ENCODE assay signal across 24 cellular contexts in genomic region chr11:70606951-70607330, GRCh38.
DNase-seq lines count a peak whose midpoint lies in the region; ATAC-seq, FAIRE-seq and TF ChIP-seq lines count a peak whose summit lies in the region.
"Had no signal": no experiment of that assay in that cellular context is flagged by ENCODE, and none has a peak within 500 bp of the region (broad histone marks: within the 10 kb centered on the region; RNA-seq: fewer than 3 reads in every experiment).

No MANE protein-coding gene starts in this region.

- no peak overlapping the region for H3K27ac Mint-ChIP-seq in nephron progenitor cell
- H3K27ac Mint-ChIP-seq: B cell; CD4-positive, alpha-beta T cell; CD8-positive, alpha-beta T cell had no signal

- H3K27ac ChIP-seq in kidney (ENCODE audit: low read depth in 2 of 2, low read length in 2 of 2) (no peak overlapping the region), lower lobe of right lung (no peak overlapping the region), psoas muscle (no peak overlapping the region)
- H3K27ac ChIP-seq: A549; BLaER1 treated with 17β-estradiol and CSF1 and Interleukin-3, amounts not matched to agents 10 nM and 100 nM; C4-2B had no signal

- intact Hi-C loops in kidney (cut with DNase I) (no loop called here), lower lobe of right lung (cut with DNase I) (no loop called here), psoas muscle (cut with DNase I) (loop anchor here in 1 of 2 donors (5.0 kb wide), 1 partner anchor 125 kb away; no protein-coding TSS in a partner anchor)

- H3K9me3 ChIP-seq in kidney (ENCODE audit: control insufficient read depth in 1 of 2, low read length in 2 of 2), result no peaks in the 10 kb centered on the region
- H3K9me3 ChIP-seq in lower lobe of right lung, result no peaks in the 10 kb centered on the region
- H3K9me3 ChIP-seq in psoas muscle, result no peaks in the 10 kb centered on the region
- H3K9me3 ChIP-seq: A549; BLaER1 treated with 17β-estradiol and CSF1 and Interleukin-3, amounts not matched to agents 10 nM and 100 nM; Caco-2 had no signal

- H3K9me3 Mint-ChIP-seq in nephron progenitor cell, result no peaks in the 10 kb centered on the region
- H3K9me3 Mint-ChIP-seq: CD4-positive, alpha-beta T cell; CD8-positive, alpha-beta T cell had no signal

- no peak for FAIRE-seq in kidney (lab: Jason Lieb, UNC)
- FAIRE-seq: A549, D721Med, G401.6, GM12891, GM19239 had no signal

- no peak for ATAC-seq in lower lobe of right lung
- no peak for ATAC-seq in psoas muscle
- no peak for ATAC-seq in GM21737 (IDR thresholded peaks at IDR 0.05; ENCODE audit: unreplicated experiment)
- ATAC-seq: A549; CD8-positive, alpha-beta T cell had no signal

- WGBS in psoas muscle, 3 donors, result 83 to 93% (median 86%) methylated on average over 10 of the region's 10 CpGs

- no peak overlapping the region for H3K4me3 Mint-ChIP-seq in nephron progenitor cell
- H3K4me3 Mint-ChIP-seq: B cell; CD4-positive, alpha-beta T cell; CD8-positive, alpha-beta T cell had no signal

- H3K27me3 Mint-ChIP-seq in nephron progenitor cell (ENCODE audit: low read depth, poor library complexity), result peaks cover 7% of the 10 kb centered on the region
- H3K27me3 Mint-ChIP-seq: B cell had no signal

- H3K4me1 ChIP-seq in kidney (ENCODE audit: control insufficient read depth in 1 of 2, insufficient read depth in 1 of 2, low read depth in 1 of 2, low read length in 2 of 2) (peaks cover 0 to 9% of the 10 kb centered on the region in 2 donors), lower lobe of right lung (peaks cover 9% of the 10 kb centered on the region), psoas muscle (peaks cover 13% of the 10 kb centered on the region)
- H3K4me1 ChIP-seq: A549 had no signal

- TF ChIP-seq CTCF in kidney (IDR thresholded peaks at IDR 0.05; ENCODE audit: borderline replicate concordance, extremely low read depth, insufficient read depth), result no peak
- TF ChIP-seq CTCF in lower lobe of right lung (IDR thresholded peaks at IDR 0.05), result no peak
- TF ChIP-seq CTCF in nephron progenitor cell (IDR thresholded peaks at IDR 0.05), result no peak
- no peak for TF ChIP-seq CTCF in psoas muscle (IDR thresholded peaks at IDR 0.05)

- no peaks in the 10 kb centered on the region for H3K36me3 Mint-ChIP-seq in nephron progenitor cell (ENCODE audit: low read depth)
- H3K36me3 Mint-ChIP-seq: CD8-positive, alpha-beta T cell had no signal

- H3K36me3 ChIP-seq in kidney (ENCODE audit: control insufficient read depth in 1 of 2, insufficient read depth in 2 of 2, low read length in 2 of 2) (no peaks in the 10 kb centered on the region), lower lobe of right lung (no peaks in the 10 kb centered on the region), psoas muscle (ENCODE audit: insufficient read depth in 1 of 2, low read depth in 1 of 2) (no peaks in the 10 kb centered on the region)
- H3K36me3 ChIP-seq: BLaER1 treated with 17β-estradiol and CSF1 and Interleukin-3, amounts not matched to agents 10 nM and 100 nM had no signal

- H3K27me3 ChIP-seq in lower lobe of right lung (ENCODE audit: low read depth) (peaks cover 2% of the 10 kb centered on the region), psoas muscle (ENCODE audit: insufficient read depth in 3 of 3, low read length in 2 of 3) (no peaks in the 10 kb centered on the region)

- H3K4me1 Mint-ChIP-seq in nephron progenitor cell, result peaks cover 69% of the 10 kb centered on the region
- H3K4me1 Mint-ChIP-seq: B cell had no signal

- H3K9ac ChIP-seq in kidney (ENCODE audit: low read length in 2 of 2), result no peak overlapping the region
- H3K9ac ChIP-seq: BLaER1 treated with 17β-estradiol and CSF1 and Interleukin-3, amounts not matched to agents 10 nM and 100 nM had no signal

- no peak overlapping the region for H3K4me3 ChIP-seq in kidney (ENCODE audit: low read length in 2 of 2)
- no peak overlapping the region for H3K4me3 ChIP-seq in lower lobe of right lung
- H3K4me3 ChIP-seq in psoas muscle, result no peak overlapping the region
- H3K4me3 ChIP-seq: A549; BLaER1 treated with 17β-estradiol and CSF1 and Interleukin-3, amounts not matched to agents 10 nM and 100 nM had no signal

- DNase-seq in kidney (peak; percentile 19), lower lobe of right lung (peak; percentile 20), nephron progenitor cell (peak; percentile 30), psoas muscle (peak; percentile 1 to 36), NCI-H345 (lab: John Stamatoyannopoulos, UW) (no peak), NCI-H2081 (lab: John Stamatoyannopoulos, UW) (no peak), A172 (ENCODE audit: low spot score) (no peak)
- DNase-seq: 8988T; AML-193; Caco-2; Calu3; CD4-positive, alpha-beta T cell; CD8-positive, alpha-beta T cell; DMS79 treated with DMSO at 0.1 percent for 48 hours; GF-D8 had no signal

Comparison
In these comparisons a context has a peak if more than half of its experiments do, and no peak if none do; other contexts are left out.
1. DNase-seq: peak in kidney (single experiment), lower lobe of right lung (single experiment), nephron progenitor cell (single experiment) and psoas muscle (2 of 2); none in NCI-H345 (single experiment), NCI-H2081 (0 of 2) and A172 (single experiment).